Comparison of ENCODE assay signal across 8 cellular contexts in the genomic region with DNA sequence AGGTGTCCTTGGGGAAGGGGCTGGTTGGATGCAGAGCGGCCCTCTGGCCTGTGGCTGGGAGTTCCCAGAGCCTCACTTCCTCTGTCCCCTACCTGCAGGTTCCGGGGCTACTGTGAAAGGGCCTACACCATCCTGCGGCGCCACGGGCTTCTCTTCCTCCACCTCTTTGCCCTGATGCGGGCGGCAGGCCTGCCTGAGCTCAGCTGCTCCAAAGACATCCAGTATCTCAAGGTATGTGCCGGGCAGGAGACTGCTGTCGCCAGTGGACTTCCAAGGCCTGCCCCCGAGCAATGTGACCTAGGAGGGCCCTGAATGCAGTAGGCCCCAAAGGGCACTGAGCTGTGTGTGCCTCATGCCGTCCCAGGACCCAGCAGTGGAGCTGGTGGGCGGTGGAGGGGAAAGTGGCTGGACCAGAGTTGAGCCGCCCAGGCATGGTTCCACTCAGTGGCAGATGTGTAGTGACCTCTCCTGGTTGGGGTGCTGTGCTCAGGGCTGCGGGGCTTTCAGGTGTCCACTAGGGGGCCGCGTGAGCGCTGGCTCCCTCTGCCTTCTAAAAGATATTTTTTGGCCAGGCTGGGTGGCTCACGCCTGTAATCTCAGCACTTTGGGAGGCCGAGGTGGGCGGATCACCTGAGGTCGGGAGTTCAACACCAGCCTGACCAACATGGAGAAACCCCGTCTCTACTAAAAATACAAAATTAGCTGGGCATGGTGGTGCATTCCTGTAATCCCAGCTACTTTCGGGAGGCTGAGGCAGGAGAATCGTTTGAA.
DNase-seq lines count a peak whose midpoint lies in the region; ATAC-seq, FAIRE-seq and TF ChIP-seq lines count a peak whose summit lies in the region.

No MANE protein-coding gene starts in this region.

- H3K27me3 Mint-ChIP-seq in activated CD8-positive, alpha-beta T cell treated with anti-CD3 and anti-CD28 coated beads, Interleukin-2, amount 10 ng/mL, durations not matched to agents 7 days and 5 days (ENCODE audit: low read depth) = no peaks in the 10 kb centered on the region
- no peaks in the 10 kb centered on the region for H3K27me3 Mint-ChIP-seq in naive thymus-derived CD8-positive, alpha-beta T cell

- H2BK12ac ChIP-seq in H1 (ENCODE audit: low read depth, low read length) = no peak overlapping the region

- intact Hi-C loops in upper lobe of right lung (cut with DNase I) = no loop called here

- H3K4me3 ChIP-seq in HFF-Myc (replicated peaks; ENCODE audit: low read depth, low read length) (no peak overlapping the region), H1 (ENCODE audit: extremely low read depth in 1 of 4, insufficient read depth in 2 of 4, low read depth in 3 of 4, low read length in 4 of 4) (no peak overlapping the region), upper lobe of right lung (no peak overlapping the region)

- CTCF ChIA-PET in activated CD8-positive, alpha-beta T cell treated with anti-CD3 and anti-CD28 coated beads, Interleukin-2, amount 10 ng/mL, durations not matched to agents 7 days and 5 days (lab: Charles Lee) = interaction anchor here (0.6 to 16.0 kb wide), 6 partner anchors 9 to 111 kb away, joined by 3 to 204 read pairs (median 6); no protein-coding TSS in a partner anchor
- CTCF ChIA-PET in H1 (lab: Charles Lee; ENCODE audit: partially characterized antibody) = interaction anchor here (0.6 to 9.2 kb wide), 32 partner anchors 9 to 340 kb away, joined by 3 to 91 read pairs (median 4); no protein-coding TSS in a partner anchor

- no peak overlapping the region for H3K23ac ChIP-seq in H1 (ENCODE audit: insufficient read length)

- no peak overlapping the region for H2AK5ac ChIP-seq in H1 (ENCODE audit: low read depth, low read length)

- no peak overlapping the region for H3K14ac ChIP-seq in H1 (ENCODE audit: insufficient read length)

- no peak overlapping the region for H2AFZ ChIP-seq in H1 (ENCODE audit: low read length)

- WGBS in H1 (ENCODE audit: extremely low coverage in 1 of 2, insufficient coverage in 1 of 2, insufficient read length in 1 of 2, insufficient replicate concordance in 2 of 2, low coverage in 1 of 2, low lambda C conversion rate in 2 of 2, missing lambda C conversion rate in 1 of 2), 2 experiments = 70% methylated on average over 24 of the region's 24 CpGs; no CpG with 5 or more reads in 1 of the 2 experiments

- peak; percentile 69 to 78 for TF ChIP-seq RAD21 in H1 (IDR thresholded peaks at IDR 0.05 in 1 of 2, conservative IDR thresholded peaks at IDR 0.05 in 1 of 2; ENCODE audit: low read depth in 2 of 2, low read length in 2 of 2)

- H4K20me1 ChIP-seq in H1 (replicated peaks in 1 of 2; ENCODE audit: control insufficient read depth in 1 of 2, insufficient read depth in 2 of 2, low read length in 2 of 2) = peaks cover 0 to 2% of the 10 kb centered on the region in 2 experiments

- H3K4me3 Mint-ChIP-seq in activated CD8-positive, alpha-beta T cell treated with anti-CD3 and anti-CD28 coated beads, Interleukin-2, amount 10 ng/mL, durations not matched to agents 7 days and 5 days = no peak overlapping the region
- peak overlapping the region in 7 of 10 donors; percentile 10 to 83 (median 53) for H3K4me3 Mint-ChIP-seq in naive thymus-derived CD8-positive, alpha-beta T cell

- no peak overlapping the region for H4K8ac ChIP-seq in H1 (ENCODE audit: extremely low read depth, insufficient read depth, low read length)

- H3K4ac ChIP-seq in H1 (replicated peaks; ENCODE audit: insufficient read length, low read depth, low read length) = no peak overlapping the region

- no peak overlapping the region for H3K18ac ChIP-seq in H1 (ENCODE audit: extremely low read depth, low read length)

- FAIRE-seq in D721Med (lab: Jason Lieb, UNC) (no peak), H1 (lab: Jason Lieb, UNC) (no peak)

- no peak overlapping the region for H2BK120ac ChIP-seq in H1 (replicated peaks; ENCODE audit: low read depth, low read length)

- no peaks in the 10 kb centered on the region for H3K9me3 Mint-ChIP-seq in activated CD8-positive, alpha-beta T cell treated with anti-CD3 and anti-CD28 coated beads, Interleukin-2, amount 10 ng/mL, durations not matched to agents 7 days and 5 days (ENCODE audit: insufficient read depth)
- no peaks in the 10 kb centered on the region for H3K9me3 Mint-ChIP-seq in naive thymus-derived CD8-positive, alpha-beta T cell

- no peaks in the 10 kb centered on the region for H3K23me2 ChIP-seq in H1 (ENCODE audit: low read depth, low read length)

- H3K79me2 ChIP-seq in H1 (ENCODE audit: control insufficient read depth in 1 of 2, insufficient read depth in 2 of 2, low read length in 2 of 2) = no peaks in the 10 kb centered on the region

- peaks cover 83% of the 10 kb centered on the region for H3K36me3 Mint-ChIP-seq in activated CD8-positive, alpha-beta T cell treated with anti-CD3 and anti-CD28 coated beads, Interleukin-2, amount 10 ng/mL, durations not matched to agents 7 days and 5 days (ENCODE audit: low read depth)
- peaks cover 0 to 89% (median 45%) of the 10 kb centered on the region in 3 donors for H3K36me3 Mint-ChIP-seq in naive thymus-derived CD8-positive, alpha-beta T cell

- no peak overlapping the region for H3K9ac ChIP-seq in H1 (replicated peaks in 1 of 4; ENCODE audit: extremely low read depth in 1 of 4, low read depth in 3 of 4, low read length in 3 of 4)

- H3K36me3 ChIP-seq in H1 (ENCODE audit: control insufficient read depth in 2 of 4, insufficient read depth in 4 of 4, low read length in 3 of 4) (peaks cover 2 to 30% (median 21%) of the 10 kb centered on the region in 4 experiments; a peak in 6 of 8 replicates), upper lobe of right lung (peaks cover 71% of the 10 kb centered on the region)

- H4K91ac ChIP-seq in H1 (replicated peaks; ENCODE audit: insufficient read length, low read length) = no peak overlapping the region

- H3K4me1 Mint-ChIP-seq in activated CD8-positive, alpha-beta T cell treated with anti-CD3 and anti-CD28 coated beads, Interleukin-2, amount 10 ng/mL, durations not matched to agents 7 days and 5 days (ENCODE audit: low read depth) = peaks cover 81% of the 10 kb centered on the region
- peaks cover 27 to 85% (median 71%) of the 10 kb centered on the region in 4 donors for H3K4me1 Mint-ChIP-seq in naive thymus-derived CD8-positive, alpha-beta T cell

- H3K27me3 ChIP-seq in H1 (replicated peaks in 1 of 4; ENCODE audit: control insufficient read depth in 3 of 4, extremely low read depth in 1 of 4, insufficient read depth in 3 of 4, low read length in 3 of 4) = no peaks in the 10 kb centered on the region
- H3K27me3 ChIP-seq in upper lobe of right lung = no peaks in the 10 kb centered on the region

- no peak overlapping the region for H2BK15ac ChIP-seq in H1 (ENCODE audit: low read length)

- no peaks in the 10 kb centered on the region for H3K79me1 ChIP-seq in H1 (ENCODE audit: low read depth, low read length)

- H4K5ac ChIP-seq in H1 (ENCODE audit: insufficient read length, low read depth, low read length) = no peak overlapping the region

- DNase-seq in D721Med (ENCODE audit: insufficient read length, low spot score) = peak; percentile 64
- no peak for DNase-seq in HFF-Myc (ENCODE audit: extremely low read depth, low read depth)
- DNase-seq in NCI-H82 (lab: John Stamatoyannopoulos, UW) = peak; percentile 86
- peak; percentile 82 for DNase-seq in activated CD8-positive, alpha-beta T cell treated with anti-CD3 and anti-CD28 coated beads, Interleukin-2, amount 10 ng/mL, durations not matched to agents 7 days and 5 days
- DNase-seq in H1 (ENCODE audit: low read depth in 1 of 2, low spot score in 2 of 2) = peak; percentile 64 to 88
- DNase-seq in naive thymus-derived CD8-positive, alpha-beta T cell = peak; percentile 49 to 82 (median 68)
- peak; percentile 82 for DNase-seq in upper lobe of right lung

- POLR2A ChIA-PET in activated CD8-positive, alpha-beta T cell treated with anti-CD3 and anti-CD28 coated beads, Interleukin-2, amount 10 ng/mL, durations not matched to agents 7 days and 5 days (lab: Charles Lee) = interaction anchor here (0.8 to 3.5 kb wide), 4 partner anchors 9 to 98 kb away, joined by 3 to 11 read pairs (median 4); no protein-coding TSS in a partner anchor
- POLR2A ChIA-PET in H1 (lab: Charles Lee; ENCODE audit: partially characterized antibody) = interaction anchor here (0.6 kb wide), 1 partner anchor 8 kb away, joined by 3 read pairs; no protein-coding TSS in a partner anchor
- POLR2A ChIA-PET in naive thymus-derived CD8-positive, alpha-beta T cell (lab: Charles Lee) = interaction anchor here (0.6 to 38.5 kb wide), 5 partner anchors 25 to 97 kb away, joined by 4 to 1258 read pairs (median 14); a partner anchor contains a TSS

- H3K27ac Mint-ChIP-seq in activated CD8-positive, alpha-beta T cell treated with anti-CD3 and anti-CD28 coated beads, Interleukin-2, amount 10 ng/mL, durations not matched to agents 7 days and 5 days = peak overlapping the region; percentile 83
- H3K27ac Mint-ChIP-seq in naive thymus-derived CD8-positive, alpha-beta T cell = peak overlapping the region; percentile 62 to 92 (median 84)

- no peak for TF ChIP-seq EP300 in H1 (IDR thresholded peaks at IDR 0.05; ENCODE audit: borderline replicate concordance in 1 of 2, low read depth in 2 of 2, low read length in 2 of 2)

- no peak overlapping the region for H2BK5ac ChIP-seq in H1 (ENCODE audit: low read depth, low read length)

- no peak overlapping the region for H2BK20ac ChIP-seq in H1 (ENCODE audit: low read length)

- ATAC-seq in activated CD8-positive, alpha-beta T cell treated with anti-CD3 and anti-CD28 coated beads, Interleukin-2, amount 10 ng/mL, durations not matched to agents 7 days and 5 days = peak; percentile 65
- peak; percentile 13 to 16 for ATAC-seq in naive thymus-derived CD8-positive, alpha-beta T cell
- ATAC-seq in upper lobe of right lung = peak; percentile 88
- ATAC-seq in HG03469 (IDR thresholded peaks at IDR 0.05; ENCODE audit: unreplicated experiment) = no peak

- no peak overlapping the region for H3K4me2 ChIP-seq in H1 (ENCODE audit: insufficient read depth in 1 of 2, low read depth in 2 of 2, low read length in 2 of 2)

- H3K9me3 ChIP-seq in H1 (ENCODE audit: insufficient read depth in 2 of 2, low read depth in 1 of 2, low read length in 1 of 2) = peaks cover 7 to 8% of the 10 kb centered on the region in 2 experiments; a peak in 3 of 4 replicates
- H3K9me3 ChIP-seq in upper lobe of right lung = no peaks in the 10 kb centered on the region

- H3K56ac ChIP-seq in H1 (replicated peaks; ENCODE audit: insufficient read length, low read depth, low read length) = no peak overlapping the region

- no peak for TF ChIP-seq POLR2A in H1 (IDR thresholded peaks at IDR 0.05; ENCODE audit: control extremely low read depth in 1 of 2, low read depth in 2 of 2, low read length in 2 of 2)

- H3K4me1 ChIP-seq in H1 (replicated peaks in 1 of 4; ENCODE audit: control insufficient read depth in 3 of 4, insufficient read depth in 4 of 4, low read length in 3 of 4) = peaks cover 0 to 12% (median 7%) of the 10 kb centered on the region in 4 experiments; a peak in 5 of 7 replicates
- no peaks in the 10 kb centered on the region for H3K4me1 ChIP-seq in upper lobe of right lung

- H3K27ac ChIP-seq in H1 (ENCODE audit: low read depth, low read length) = no peak overlapping the region; the same call in 1 of the 2 replicates
- no peak overlapping the region for H3K27ac ChIP-seq in upper lobe of right lung

- TF ChIP-seq CTCF in D721Med (IDR thresholded peaks at IDR 0.05; ENCODE audit: insufficient read depth, missing control alignments) (peak; percentile 65), HFF-Myc (IDR thresholded peaks at IDR 0.05; ENCODE audit: low read depth, low read length, missing control alignments) (peak; percentile 85), H1 (IDR thresholded peaks at IDR 0.05; ENCODE audit: control extremely low read depth in 1 of 3, insufficient read depth in 1 of 3, low read depth in 1 of 3, low read length in 3 of 3) (peak in 2 of 3 experiments; percentile 95 to 99; a peak in 3 of 4 replicates), upper lobe of right lung (IDR thresholded peaks at IDR 0.05) (peak; percentile 87)
